ENCODE assay signal across 8 cellular contexts in genomic region chr1:173429517-173430477, GRCh38. TPM values are rescaled to one million over a fixed set of nuclear protein-coding genes. Genes with fewer than 3 reads are reported as not detected.
DNase-seq lines count a peak whose midpoint lies in the region; ATAC-seq and TF ChIP-seq lines count a peak whose summit lies in the region.

No MANE protein-coding gene starts in this region.

- H3K4me3 Mint-ChIP-seq in HFFc6 (peak overlapping the region; percentile 87), activated B cell treated with CpG ODN at 0.5 μM for 24 hours (peak overlapping the region; percentile 71)
- H3K4me3 Mint-ChIP-seq in central memory CD8-positive, alpha-beta T cell: peak overlapping the region; percentile 55

- ATAC-seq in activated B cell treated with CpG ODN at 0.5 μM for 24 hours (ENCODE audit: low read depth): peak; percentile 87
- peak; percentile 82 for ATAC-seq in central memory CD8-positive, alpha-beta T cell (replicated peaks; ENCODE audit: extremely low read depth, poor library complexity, severe bottlenecking)

- peak overlapping the region; percentile 64 for H3K27ac ChIP-seq in layer of hippocampus (ENCODE audit: low read depth, low read length)

- H3K27ac Mint-ChIP-seq in HFFc6: peak overlapping the region; percentile 91
- peak overlapping the region; percentile 87 for H3K27ac Mint-ChIP-seq in activated B cell treated with CpG ODN at 0.5 μM for 24 hours
- peak overlapping the region; percentile 20 for H3K27ac Mint-ChIP-seq in central memory CD8-positive, alpha-beta T cell (ENCODE audit: low read depth)

- peak; percentile 35 for DNase-seq in GM10266 (ENCODE audit: extremely low spot score)
- peak; percentile 87 for DNase-seq in HFFc6
- DNase-seq in NCI-H1694 (lab: John Stamatoyannopoulos, UW): peak; percentile 41
- peak; percentile 54 for DNase-seq in activated B cell treated with CpG ODN at 0.5 μM for 24 hours
- peak; percentile 47 to 49 for DNase-seq in central memory CD8-positive, alpha-beta T cell (ENCODE audit: low spot score in 2 of 2)
- peak; percentile 76 for DNase-seq in stimulated activated CD4-positive, alpha-beta T cell treated with anti-CD3 and anti-CD28 coated beads, Interleukin-15, amount 100 ng/mL, for 24 hours
- no peak for DNase-seq in RKO (ENCODE audit: low spot score)

- H3K36me3 Mint-ChIP-seq in HFFc6 (ENCODE audit: low read depth) (no peaks in the 10 kb centered on the region), activated B cell treated with CpG ODN at 0.5 μM for 24 hours (ENCODE audit: low read depth) (no peaks in the 10 kb centered on the region)
- no peaks in the 10 kb centered on the region for H3K36me3 Mint-ChIP-seq in central memory CD8-positive, alpha-beta T cell (ENCODE audit: insufficient read depth)

- H3K9me3 Mint-ChIP-seq in HFFc6: no peaks in the 10 kb centered on the region
- no peaks in the 10 kb centered on the region for H3K9me3 Mint-ChIP-seq in activated B cell treated with CpG ODN at 0.5 μM for 24 hours
- H3K9me3 Mint-ChIP-seq in central memory CD8-positive, alpha-beta T cell: no peaks in the 10 kb centered on the region

- no peaks in the 10 kb centered on the region for H3K27me3 ChIP-seq in layer of hippocampus (ENCODE audit: control insufficient read depth, insufficient read depth, low read length)

- POLR2A ChIA-PET in activated B cell treated with CpG ODN at 0.5 μM for 24 hours (lab: Charles Lee): interaction anchor here (0.5 to 2.3 kb wide), 18 partner anchors 10 to 1570 kb away, joined by 3 to 25 read pairs (median 5); partner anchors contain the start of genes CACYBP, CENPL, DARS2 and GAS5

- H3K27me3 Mint-ChIP-seq in HFFc6 (ENCODE audit: insufficient read depth) (peaks cover 2% of the 10 kb centered on the region; the same call in 1 of the 2 replicates), activated B cell treated with CpG ODN at 0.5 μM for 24 hours (no peaks in the 10 kb centered on the region)
- H3K27me3 Mint-ChIP-seq in central memory CD8-positive, alpha-beta T cell: no peaks in the 10 kb centered on the region

- H3K4me1 Mint-ChIP-seq in HFFc6 (ENCODE audit: low read depth) (peaks cover 59% of the 10 kb centered on the region), activated B cell treated with CpG ODN at 0.5 μM for 24 hours (peaks cover 25% of the 10 kb centered on the region)
- H3K4me1 Mint-ChIP-seq in central memory CD8-positive, alpha-beta T cell: peaks cover 25% of the 10 kb centered on the region

- intact Hi-C loops in activated B cell treated with CpG ODN at 0.5 μM for 24 hours (cut with micrococcal nuclease): loop anchor here (1.0 to 5.0 kb wide), 5 partner anchors 9 to 788 kb away; no protein-coding TSS in a partner anchor

- peak; percentile 84 for TF ChIP-seq CTCF in GM10266 (IDR thresholded peaks at IDR 0.05; ENCODE audit: control insufficient read depth, insufficient read depth, low read depth, missing control alignments)
- peak; percentile 87 for TF ChIP-seq CTCF in HFFc6 (IDR thresholded peaks at IDR 0.05)
- TF ChIP-seq CTCF in activated B cell treated with CpG ODN at 0.5 μM for 24 hours (IDR thresholded peaks at IDR 0.05): no peak

- CTCF ChIA-PET in activated B cell treated with CpG ODN at 0.5 μM for 24 hours (lab: Charles Lee): interaction anchor here (0.6 to 4.0 kb wide), 33 partner anchors 9 to 1695 kb away, joined by 3 to 63 read pairs (median 5); partner anchors contain the start of genes CENPL, DARS2, KLHL20 and PRDX6

RNA-seq across cellular contexts. Expression of gene PRDX6, which starts 47.3 kb away (rescaled TPM):
- total RNA-seq in HFFc6 (2021; fragmentation: NEBNext Ultra II Directional; extraction: Animal tissue kit (Norgen Biotek cat#: 25700)): 1,000 to 10,000 TPM in 2 of 6 experiments, 100 to 1,000 TPM in 4; 527 to 1,396 (median 553) TPM
- 125 and 129 TPM in 2 replicates for total RNA-seq in activated B cell treated with CpG ODN at 0.5 μM for 24 hours

Comparison
In these comparisons a context has a peak if more than half of its experiments do, and no peak if none do; other contexts are left out.
1. H3K27ac Mint-ChIP-seq: peak in every context shown above with its lines; median percentile 91 in HFFc6; 87 in activated B cell treated with CpG ODN at 0.5 μM for 24 hours; 20 in central memory CD8-positive, alpha-beta T cell.